29 cellular contexts compared by ENCODE assay signal in genomic region chr11:71182791-71183556, GRCh38.
DNase-seq lines count a peak whose midpoint lies in the region; ATAC-seq lines count a peak whose summit lies in the region.
"Had no signal": no experiment of that assay in that cellular context is flagged by ENCODE, and none has a peak within 500 bp of the region (broad histone marks: within the 10 kb centered on the region; RNA-seq: fewer than 3 reads in every experiment).

No MANE protein-coding gene starts in this region.

- DNase-seq in DMS53 treated with DMSO at 0.1 percent for 48 hours (lab: John Stamatoyannopoulos, UW; ENCODE audit: unreplicated experiment) (peak; percentile 88), NCI-H1092 (lab: John Stamatoyannopoulos, UW) (peak; percentile 26), SHP77 (lab: John Stamatoyannopoulos, UW) (peak; percentile 21 to 38), left lobe of liver (ENCODE audit: low spot score) (peak; percentile 31), DMS153 treated with DMSO at 0.1 percent for 48 hours (lab: John Stamatoyannopoulos, UW; ENCODE audit: unreplicated experiment) (no peak), DMS79 treated with DMSO at 0.1 percent for 48 hours (lab: John Stamatoyannopoulos, UW) (no peak)
- DNase-seq: activated CD4-positive, CD25-positive, alpha-beta regulatory T cell; activated gamma-delta T cell treated with Interleukin-2 at 50 U/mL for 16 hours; activated naive CD8-positive, alpha-beta T cell treated with anti-CD3 and anti-CD28 coated beads, Interleukin-2, amount 10 ng/mL, durations not matched to agents 7 days and 5 days; activated T-cell treated with anti-CD3 and anti-CD28 coated beads, Interleukin-2, amount 50 U/mL, for 24 hours; C1 segment of cervical spinal cord; colonic mucosa; DND-41; effector memory CD4-positive, alpha-beta T cell; GF-D8; HCEC 1CT; head of caudate nucleus; Karpas-422; midbrain; MV-4-11; naive B cell; NCI-H1694 treated with DMSO at 0.1 percent for 48 hours; NCI-H82; nucleus accumbens; psoas muscle; stimulated activated CD4-positive, alpha-beta T cell treated with anti-CD3 and anti-CD28 coated beads, Interleukin-15, amount 100 ng/mL, for 24 hours; T-cell had no signal

- ATAC-seq in left lobe of liver: no peak
- no peak for ATAC-seq in HG03354 (IDR thresholded peaks at IDR 0.05; ENCODE audit: poor library complexity, severe bottlenecking, unreplicated experiment)
- ATAC-seq: psoas muscle; stimulated activated effector memory CD8-positive, alpha-beta T cell treated with anti-CD3 and anti-CD28 coated beads, Interleukin-12 subunit alpha, Interleukin-12 subunit beta, amount 100 ng/mL, for 72 hours; T-cell had no signal

Comparison
In these comparisons a context has a peak if more than half of its experiments do, and no peak if none do; other contexts are left out.
1. DNase-seq: peak in DMS53 treated with DMSO at 0.1 percent for 48 hours (single experiment), NCI-H1092 (single experiment), SHP77 (2 of 2) and left lobe of liver (single experiment); none in DMS153 treated with DMSO at 0.1 percent for 48 hours (single experiment) and DMS79 treated with DMSO at 0.1 percent for 48 hours (single experiment).